8 cellular contexts compared by ENCODE assay signal in the genomic region with DNA sequence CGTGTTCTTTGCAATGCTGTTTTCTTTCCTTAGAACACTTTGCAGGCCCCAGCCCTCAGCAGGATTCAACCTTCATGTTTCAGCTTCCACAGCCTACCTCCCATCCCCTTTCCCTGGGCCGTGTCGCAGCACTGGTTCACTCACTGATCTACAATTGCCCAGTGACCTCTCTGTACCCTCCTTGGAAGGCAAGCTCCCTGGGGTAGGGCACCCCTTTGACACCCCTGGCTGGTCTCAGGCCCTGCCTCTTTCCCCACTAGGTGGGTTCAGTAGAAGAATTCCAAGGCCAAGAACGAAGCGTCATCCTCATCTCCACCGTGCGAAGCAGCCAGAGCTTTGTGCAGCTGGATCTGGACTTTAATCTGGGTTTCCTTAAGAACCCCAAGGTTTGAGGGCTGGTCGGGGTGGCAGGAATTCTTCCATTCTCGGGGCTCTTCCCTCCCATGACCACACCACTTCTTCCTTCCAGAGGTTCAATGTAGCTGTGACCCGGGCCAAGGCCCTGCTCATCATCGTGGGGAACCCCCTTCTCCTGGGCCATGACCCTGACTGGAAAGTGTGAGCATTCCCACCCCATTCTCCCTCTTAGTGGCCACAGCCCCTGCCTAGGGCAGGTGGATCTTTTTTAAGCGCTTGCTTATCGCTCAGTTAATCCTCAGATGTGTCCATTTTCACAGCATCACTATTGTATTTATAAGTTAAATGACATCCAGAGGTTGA. TPM values are rescaled to one million over a fixed set of nuclear protein-coding genes. Genes with fewer than 3 reads are reported as not detected.
A peak's percentile ranks its signal among the peaks of the same experiment; 100 is the strongest.
DNase-seq lines count a peak whose midpoint lies in the region; ATAC-seq, FAIRE-seq and TF ChIP-seq lines count a peak whose summit lies in the region.

No MANE protein-coding gene starts in this region.

- POLR2A ChIA-PET in CD8-positive, alpha-beta T cell (lab: Charles Lee) = interaction anchor here (1.0 kb wide), 1 partner anchor 15 kb away, joined by 3 read pairs; no protein-coding TSS in a partner anchor

- peaks cover 21% of the 10 kb centered on the region for H3K36me3 ChIP-seq in CD8-positive, alpha-beta T cell (ENCODE audit: insufficient read depth, low read length)
- peaks cover 59% of the 10 kb centered on the region for H3K36me3 ChIP-seq in SK-N-MC (ENCODE audit: insufficient read depth, low read length)
- H3K36me3 ChIP-seq in small intestine (ENCODE audit: control insufficient read depth in 2 of 2, insufficient read depth in 2 of 2, low read length in 2 of 2) = peaks cover 15% of the 10 kb centered on the region in 2 donors
- H3K36me3 ChIP-seq in HAP-1 (replicated peaks) = peaks cover 88% of the 10 kb centered on the region

- peak overlapping the region; percentile 54 for H3K9ac ChIP-seq in SK-N-MC (ENCODE audit: insufficient read length)

- CTCF ChIA-PET in CD8-positive, alpha-beta T cell (lab: Charles Lee) = interaction anchor here (1.0 to 7.7 kb wide), 5 partner anchors 9 to 308 kb away, joined by 3 to 61 read pairs (median 6); partner anchors contain the start of gene PPM1J

- no peak for ATAC-seq in CD8-positive, alpha-beta T cell
- no peak for ATAC-seq in right cardiac atrium

- H3K9me3 Mint-ChIP-seq in CD8-positive, alpha-beta T cell = no peaks in the 10 kb centered on the region

- peaks cover 43% of the 10 kb centered on the region for H3K4me1 Mint-ChIP-seq in CD8-positive, alpha-beta T cell (ENCODE audit: low read depth)

- no peak for FAIRE-seq in small intestine (lab: Jason Lieb, UNC)

- peaks cover 54% of the 10 kb centered on the region for H3K36me3 Mint-ChIP-seq in CD8-positive, alpha-beta T cell

- no peaks in the 10 kb centered on the region for H3K9me3 ChIP-seq in CD8-positive, alpha-beta T cell (ENCODE audit: low read length)
- H3K9me3 ChIP-seq in SK-N-MC (ENCODE audit: low read depth, low read length) (no peaks in the 10 kb centered on the region), right cardiac atrium (ENCODE audit: control insufficient read depth, low read length) (no peaks in the 10 kb centered on the region), small intestine (ENCODE audit: control insufficient read depth, low read depth) (no peaks in the 10 kb centered on the region), HAP-1 (no peaks in the 10 kb centered on the region)

- in situ Hi-C loops in HAP-1 (cut with MboI; ENCODE audit: low sequenced_read_pairs) = no loop called here

- peaks cover 27% of the 10 kb centered on the region for H3K4me1 ChIP-seq in CD8-positive, alpha-beta T cell (ENCODE audit: insufficient read depth, low read length)
- H3K4me1 ChIP-seq in right cardiac atrium (ENCODE audit: control insufficient read depth, insufficient read depth, low read length) (peaks cover 29% of the 10 kb centered on the region), small intestine (ENCODE audit: control insufficient read depth in 2 of 2, insufficient read depth in 1 of 2, low read depth in 1 of 2, low read length in 1 of 2) (peaks cover 16 to 23% of the 10 kb centered on the region in 2 donors), HAP-1 (peaks cover 16% of the 10 kb centered on the region)

- no peak for TF ChIP-seq CTCF in CD8-positive, alpha-beta T cell (IDR thresholded peaks at IDR 0.05)

- H3K27me3 ChIP-seq in CD8-positive, alpha-beta T cell (ENCODE audit: insufficient read depth, low read length) = no peaks in the 10 kb centered on the region
- no peaks in the 10 kb centered on the region for H3K27me3 ChIP-seq in right cardiac atrium (ENCODE audit: control insufficient read depth, insufficient read depth)
- no peaks in the 10 kb centered on the region for H3K27me3 ChIP-seq in small intestine (ENCODE audit: control insufficient read depth in 2 of 2, insufficient read depth in 2 of 2, low read length in 2 of 2)
- no peaks in the 10 kb centered on the region for H3K27me3 ChIP-seq in HAP-1 (ENCODE audit: low read depth)

- DNase-seq in CD8-positive, alpha-beta T cell = no peak
- DNase-seq in SK-N-MC (ENCODE audit: low read depth, low spot score) (no peak), right cardiac atrium (no peak), small intestine (peak; percentile 65), HAP-1 (ENCODE audit: low spot score in 2 of 2) (no peak), NCI-H82 treated with DMSO at 0.1 percent for 48 hours (lab: John Stamatoyannopoulos, UW; ENCODE audit: unreplicated experiment) (no peak), NCI-H524 treated with DMSO at 0.1 percent for 48 hours (lab: John Stamatoyannopoulos, UW) (no peak)
- no peak for DNase-seq in stimulated activated CD4-positive, alpha-beta T cell treated with anti-CD3 and anti-CD28 coated beads, Interleukin-2, amount 100 ng/mL, for 24 hours

- intact Hi-C loops in CD8-positive, alpha-beta T cell (cut with DNase I, micrococcal nuclease) = loop anchor here in 1 of 2 experiments (2.0 kb wide), 1 partner anchor 25 kb away; the partner anchor contains the start of gene MOV10
- intact Hi-C loops in right cardiac atrium (cut with DNase I) = loop anchor here in 3 of 4 donors (5.0 to 10.0 kb wide), 5 partner anchors 75 to 315 kb away; partner anchors contain the start of genes WNT2B (in 2 of the 3), CAPZA1 (in 1 of the 3) and ST7L (in 1 of the 3)

- H3K4me3 Mint-ChIP-seq in CD8-positive, alpha-beta T cell = no peak overlapping the region

- H3K4me3 ChIP-seq in CD8-positive, alpha-beta T cell (ENCODE audit: low read depth, low read length) = no peak overlapping the region
- H3K4me3 ChIP-seq in SK-N-MC (no peak overlapping the region), right cardiac atrium (ENCODE audit: low read length) (no peak overlapping the region), small intestine (ENCODE audit: low read depth in 1 of 2, low read length in 2 of 2) (no peak overlapping the region), HAP-1 (no peak overlapping the region)

- peak overlapping the region; percentile 86 for H3K27ac Mint-ChIP-seq in CD8-positive, alpha-beta T cell

- H3K27me3 Mint-ChIP-seq in CD8-positive, alpha-beta T cell (ENCODE audit: low read depth) = no peaks in the 10 kb centered on the region

- 65% methylated on average over 13 of the region's 13 CpGs for WGBS in right cardiac atrium
- WGBS in small intestine, 3 donors = 35 to 59% (median 44%) methylated on average over 13 of the region's 13 CpGs

- H3K27ac ChIP-seq in CD8-positive, alpha-beta T cell (ENCODE audit: low read depth, low read length) = no peak overlapping the region
- peak overlapping the region; percentile 86 for H3K27ac ChIP-seq in SK-N-MC
- H3K27ac ChIP-seq in right cardiac atrium (ENCODE audit: low read length) = peak overlapping the region; percentile 98
- H3K27ac ChIP-seq in small intestine (ENCODE audit: low read depth in 1 of 2, low read length in 1 of 2) = peak overlapping the region; percentile 69 to 93

RNA-seq across cellular contexts. Expression of gene RHOC, which starts 7.3 kb away (rescaled TPM):
- total RNA-seq in CD8-positive, alpha-beta T cell = 1 to 10 TPM; 7.9 TPM
- 100 to 1,000 TPM; 169 to 222 (median 209) TPM for total RNA-seq in right cardiac atrium
- polyA plus RNA-seq in right cardiac atrium (262 TPM), small intestine (1,000 to 10,000 TPM in 2 of 3 donors, 100 to 1,000 TPM in 1; 235 to 1,126 (median 1,023) TPM)

RNA-seq across cellular contexts. Expression of gene PPM1J, which starts 15.5 kb away (rescaled TPM):
- total RNA-seq in CD8-positive, alpha-beta T cell = under 1 TPM; 0.57 to 0.69 TPM
- 1 to 10 TPM; 5.5 to 9.0 (median 6.3) TPM for total RNA-seq in right cardiac atrium
- polyA plus RNA-seq in right cardiac atrium = 6.4 TPM
- polyA plus RNA-seq in small intestine = under 1 TPM in 1 of 3 donors, not detected in 2; 1.00 TPM

RNA-seq across cellular contexts. Expression of gene MOV10, which starts 25.1 kb away (rescaled TPM):
- 10 to 100 TPM; 92.4 to 94.7 TPM for total RNA-seq in CD8-positive, alpha-beta T cell
- total RNA-seq in right cardiac atrium = 10 to 100 TPM; 14.1 to 20.3 (median 18.3) TPM
- polyA plus RNA-seq in right cardiac atrium = 19.4 TPM
- polyA plus RNA-seq in small intestine = 100 to 1,000 TPM in 1 of 3 donors, 10 to 100 TPM in 2; 53.2 to 222 (median 92.4) TPM

Comparison
In these comparisons a context has a peak if more than half of its experiments do, and no peak if none do; other contexts are left out.
1. RNA of gene RHOC, which starts 7.3 kb away (total RNA-seq): 169 to 222 TPM in right cardiac atrium; 7.9 TPM in CD8-positive, alpha-beta T cell; every median in the first group is over 10 times any median in the second.
2. RNA of gene MOV10, which starts 25.1 kb away (total RNA-seq): 92.4 to 94.7 TPM in CD8-positive, alpha-beta T cell; 14.1 to 20.3 TPM in right cardiac atrium; every median in the first group is over 4 times any median in the second.